8 cellular contexts compared by ENCODE assay signal in the genomic region with DNA sequence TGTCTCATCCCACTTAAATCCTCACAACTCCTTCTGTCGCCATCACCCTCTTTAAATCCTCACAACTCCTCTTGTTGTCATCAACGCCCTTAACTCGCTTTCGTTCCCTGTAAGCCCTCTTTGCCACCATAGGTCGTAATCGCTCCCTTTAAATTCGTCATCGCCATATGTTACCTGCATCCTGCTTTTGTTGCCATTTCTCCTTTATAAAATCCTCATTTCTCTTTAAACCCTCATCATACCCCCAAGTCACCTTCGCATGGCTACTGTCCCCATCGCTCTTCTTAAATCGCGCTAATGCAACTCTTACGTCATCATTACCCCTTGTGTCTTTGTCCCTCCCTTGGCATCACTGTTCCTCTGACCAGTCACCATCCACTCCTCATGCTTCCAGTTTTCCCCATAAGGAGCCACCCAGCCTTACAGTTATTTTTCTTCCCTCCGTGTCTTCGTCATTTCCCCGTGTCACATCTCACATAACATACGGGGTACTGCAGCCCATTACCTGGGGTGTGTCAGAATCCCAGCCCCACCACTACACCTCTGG. TPM values are rescaled to one million over a fixed set of nuclear protein-coding genes. Genes with fewer than 3 reads are reported as not detected.
DNase-seq lines count a peak whose midpoint lies in the region; ATAC-seq and TF ChIP-seq lines count a peak whose summit lies in the region.

No MANE protein-coding gene starts in this region.

- H3K4me3 Mint-ChIP-seq in brain: peak overlapping the region; percentile 95 to 97 (median 96)

- H3K27ac Mint-ChIP-seq in brain: peak overlapping the region; percentile 95 to 99 (median 97)

- DNase-seq in AG08395 (ENCODE audit: low spot score) (peak; percentile 55), NCI-H82 (lab: John Stamatoyannopoulos, UW) (peak; percentile 83), left lung (no peak), superior temporal gyrus (ENCODE audit: extremely low spot score) (peak; percentile 53), activated gamma-delta T cell treated with Interleukin-2 at 50 U/mL for 16 hours (no peak)

- peaks cover 49% of the 10 kb centered on the region for H3K4me1 Mint-ChIP-seq in brain

- no peaks in the 10 kb centered on the region for H3K9me3 ChIP-seq in left lung

- peaks cover 7% of the 10 kb centered on the region for H3K27me3 Mint-ChIP-seq in brain

- ATAC-seq in left lung (peak; percentile 1), HG02870 (IDR thresholded peaks at IDR 0.05; ENCODE audit: unreplicated experiment) (no peak)

- peaks cover 0 to 21% of the 10 kb centered on the region in 2 donors for H3K4me1 ChIP-seq in left lung

- intact Hi-C loops in left lung (cut with DNase I): no loop called here

- TF ChIP-seq CTCF in brain (conservative IDR thresholded peaks at IDR 0.05) (no peak), left lung (IDR thresholded peaks at IDR 0.05) (no peak)

- peak overlapping the region; percentile 34 to 83 for H3K27ac ChIP-seq in left lung

- H3K4me3 ChIP-seq in GM08714 (ENCODE audit: low read length) (peak overlapping the region; percentile 97), left lung (peak overlapping the region; percentile 55 to 80)

- peaks cover 0 to 2% (median 0%) of the 10 kb centered on the region in 5 experiments for H3K9me3 Mint-ChIP-seq in brain

- H3K36me3 ChIP-seq in left lung: no peaks in the 10 kb centered on the region

- H3K36me3 Mint-ChIP-seq in brain: peaks cover 43% of the 10 kb centered on the region

- H3K27me3 ChIP-seq in left lung: no peaks in the 10 kb centered on the region

RNA-seq across cellular contexts. Expression of a gene that starts 0.5 kb away (rescaled TPM):
- polyA plus RNA-seq in brain (ENCODE audit: insufficient read depth, low read depth, low replicate concordance): 467 TPM
- 100 to 1,000 TPM; 315 to 604 TPM for total RNA-seq in left lung

RNA-seq across cellular contexts. Expression of a gene that starts 0.8 kb away (rescaled TPM):
- polyA plus RNA-seq in brain (ENCODE audit: insufficient read depth, low read depth, low replicate concordance): 29.0 TPM
- 10 to 100 TPM; 18.3 to 19.0 TPM for total RNA-seq in left lung

RNA-seq across cellular contexts. Expression of a gene that starts 40.9 kb away (rescaled TPM):
- not detected for polyA plus RNA-seq in brain (ENCODE audit: insufficient read depth, low read depth, low replicate concordance)
- under 1 TPM; 0.09 to 0.24 TPM for total RNA-seq in left lung

Comparison
In these comparisons a context has a peak if more than half of its experiments do, and no peak if none do; other contexts are left out.
1. DNase-seq: peak in AG08395 (single experiment), NCI-H82 (single experiment) and superior temporal gyrus (single experiment); none in left lung (0 of 2) and activated gamma-delta T cell treated with Interleukin-2 at 50 U/mL for 16 hours (single experiment).